ENCODE assay signal across 22 cellular contexts in genomic region chr11:28770806-28771205, GRCh38.
A peak's percentile ranks its signal among the peaks of the same experiment; 100 is the strongest.
DNase-seq lines count a peak whose midpoint lies in the region; TF ChIP-seq lines count a peak whose summit lies in the region.
"Had no signal": no experiment of that assay in that cellular context is flagged by ENCODE, and none has a peak within 500 bp of the region (broad histone marks: within the 10 kb centered on the region; RNA-seq: fewer than 3 reads in every experiment).

No MANE protein-coding gene starts in this region.

- WGBS in GM23248 (ENCODE audit: low coverage in 1 of 2, low lambda C conversion rate in 2 of 2, missing lambda C conversion rate in 2 of 2), 2 experiments, result 40 to 41% methylated on average over 1 of the region's 1 CpG

- no peaks in the 10 kb centered on the region for H3K9me2 ChIP-seq in GM23248 (ENCODE audit: insufficient read depth)

- H3K9ac ChIP-seq in GM23248, result no peak overlapping the region
- H3K9ac ChIP-seq: BLaER1 treated with 17β-estradiol and CSF1 and Interleukin-3, amounts not matched to agents 10 nM and 100 nM had no signal

- no peaks in the 10 kb centered on the region for H3K36me3 ChIP-seq in GM23248 (ENCODE audit: low read depth)
- H3K36me3 ChIP-seq: BE2C; BLaER1 treated with 17β-estradiol and CSF1 and Interleukin-3, amounts not matched to agents 10 nM and 100 nM had no signal

- no peaks in the 10 kb centered on the region for H3K4me1 ChIP-seq in GM23248 (ENCODE audit: insufficient read depth)
- H3K4me1 ChIP-seq: A549; BE2C; BLaER1 treated with 17β-estradiol and CSF1 and Interleukin-3, amounts not matched to agents 10 nM and 100 nM had no signal

- no peak overlapping the region for H3K4me3 ChIP-seq in GM23248
- H3K4me3 ChIP-seq in choroid plexus epithelial cell (ENCODE audit: low read depth, low read length), result no peak overlapping the region
- H3K4me3 ChIP-seq: A549; BLaER1 treated with 17β-estradiol and CSF1 and Interleukin-3, amounts not matched to agents 10 nM and 100 nM; GM12878; GM23338 had no signal

- no peaks in the 10 kb centered on the region for H3K79me2 ChIP-seq in GM23248 (ENCODE audit: insufficient read depth)

- no peak overlapping the region for H3K27ac ChIP-seq in GM23248
- H3K27ac ChIP-seq: BLaER1 treated with 17β-estradiol and CSF1 and Interleukin-3, amounts not matched to agents 10 nM and 100 nM had no signal

- H3K4me2 ChIP-seq in GM23248 (ENCODE audit: unreplicated experiment), result no peak overlapping the region
- H3K4me2 ChIP-seq: A549; BLaER1 treated with 17β-estradiol and CSF1 and Interleukin-3, amounts not matched to agents 10 nM and 100 nM; GM23338 had no signal

- H3K9me3 ChIP-seq in GM23248 (ENCODE audit: low read depth), result no peaks in the 10 kb centered on the region
- H3K9me3 ChIP-seq: BE2C had no signal

- in situ Hi-C loops in GM23248 (cut with MboI), result no loop called here

- H4K20me1 ChIP-seq in GM23248 (ENCODE audit: insufficient read depth), result no peaks in the 10 kb centered on the region
- H4K20me1 ChIP-seq: BLaER1 treated with 17β-estradiol and CSF1 and Interleukin-3, amounts not matched to agents 10 nM and 100 nM had no signal

- no peak overlapping the region for H2AFZ ChIP-seq in GM23248
- H2AFZ ChIP-seq: GM23338 had no signal

- H3F3A ChIP-seq in GM23248 (ENCODE audit: insufficient read depth), result no peaks in the 10 kb centered on the region

- no peak for TF ChIP-seq CTCF in choroid plexus epithelial cell (conservative IDR thresholded peaks at IDR 0.05; ENCODE audit: low read depth, low read length)

- DNase-seq in GM23248 (peak; percentile 10), NCI-H226 (peak; percentile 71), choroid plexus epithelial cell (ENCODE audit: low read depth) (peak; percentile 20), kidney tubule cell (ENCODE audit: low spot score) (peak; percentile 13), DMS153 (lab: John Stamatoyannopoulos, UW) (no peak), ecto neural progenitor cell (ENCODE audit: low spot score) (no peak)
- no peak for DNase-seq in stimulated activated CD4-positive, alpha-beta T cell treated with anti-CD3 and anti-CD28 coated beads, Interleukin-12 subunit alpha, Interleukin-12 subunit beta, amount 100 ng/mL, for 4 hours
- DNase-seq: 8988T; ACHN; AML-193; BE2C; Calu3; CD4-positive, alpha-beta T cell; CD8-positive, alpha-beta memory T cell; DND-41; EL; GDM1; H9 had no signal

- no peaks in the 10 kb centered on the region for H3K27me3 ChIP-seq in GM23248 (replicated peaks; ENCODE audit: insufficient read depth)
- H3K27me3 ChIP-seq: BE2C; BLaER1 treated with 17β-estradiol and CSF1 and Interleukin-3, amounts not matched to agents 10 nM and 100 nM had no signal

Comparison
In these comparisons a context has a peak if more than half of its experiments do, and no peak if none do; other contexts are left out.
1. DNase-seq: peak in GM23248 (single experiment), NCI-H226 (single experiment), choroid plexus epithelial cell (single experiment) and kidney tubule cell (single experiment); none in DMS153 (single experiment), ecto neural progenitor cell (single experiment) and stimulated activated CD4-positive, alpha-beta T cell treated with anti-CD3 and anti-CD28 coated beads, Interleukin-12 subunit alpha, Interleukin-12 subunit beta, amount 100 ng/mL, for 4 hours (single experiment).